ENCODE assay signal across 22 cellular contexts in genomic region chr6:12528171-12528570, GRCh38.
A peak's percentile ranks its signal among the peaks of the same experiment; 100 is the strongest.
DNase-seq lines count a peak whose midpoint lies in the region; ATAC-seq and TF ChIP-seq lines count a peak whose summit lies in the region.
"Had no signal": no experiment of that assay in that cellular context is flagged by ENCODE, and none has a peak within 500 bp of the region (broad histone marks: within the 10 kb centered on the region; RNA-seq: fewer than 3 reads in every experiment).

No MANE protein-coding gene starts in this region.

- H3K27me3 ChIP-seq in mesendoderm (ENCODE audit: insufficient read depth, low read length, poor library complexity), result no peaks in the 10 kb centered on the region
- peaks cover 0 to 4% (median 0%) of the 10 kb centered on the region in 7 donors for H3K27me3 ChIP-seq in spleen (replicated peaks in 1 of 7)
- H3K27me3 ChIP-seq: BLaER1 treated with 17β-estradiol and CSF1 and Interleukin-3, amounts not matched to agents 10 nM and 100 nM; stomach; tibial nerve had no signal

- no peak overlapping the region for H4K5ac ChIP-seq in mesendoderm (ENCODE audit: low read length)

- no peaks in the 10 kb centered on the region for H3K79me2 ChIP-seq in mesendoderm (ENCODE audit: control insufficient read depth, insufficient read depth, low read length)

- H2BK15ac ChIP-seq in mesendoderm (replicated peaks; ENCODE audit: low read depth), result no peak overlapping the region

- peak overlapping the region; percentile 46 for H3K27ac ChIP-seq in VCaP
- peak overlapping the region; percentile 12 for H3K27ac ChIP-seq in mesendoderm (ENCODE audit: low read depth, low read length)
- H3K27ac ChIP-seq in spleen, result peak overlapping the region in 7 of 8 donors; percentile 46 to 73 (median 67)
- H3K27ac ChIP-seq: BLaER1 treated with 17β-estradiol and CSF1 and Interleukin-3, amounts not matched to agents 10 nM and 100 nM; dorsolateral prefrontal cortex; lower lobe of right lung; prostate gland; stomach had no signal

- intact Hi-C loops in spleen (cut with DNase I; ENCODE audit: low total_unique reads), result no loop called here

- no peak overlapping the region for H2BK120ac ChIP-seq in mesendoderm (ENCODE audit: low read depth, low read length)

- no peak overlapping the region for H3K23ac ChIP-seq in mesendoderm (ENCODE audit: low read length)

- H3K4me1 ChIP-seq in mesendoderm (ENCODE audit: control insufficient read depth, low read depth, low read length) (no peaks in the 10 kb centered on the region), spleen (peaks cover 0 to 3% (median 0%) of the 10 kb centered on the region in 6 donors)
- H3K4me1 ChIP-seq: BLaER1 treated with 17β-estradiol and CSF1 and Interleukin-3, amounts not matched to agents 10 nM and 100 nM; lower lobe of right lung; prostate gland; tibial nerve had no signal

- TF ChIP-seq POLR2A in spleen (IDR thresholded peaks at IDR 0.05), result no peak

- peak; percentile 16 for DNase-seq in M059J (ENCODE audit: low read depth)
- no peak for DNase-seq in mesendoderm
- no peak for DNase-seq in spleen
- no peak for DNase-seq in DMS53 treated with DMSO at 0.1 percent for 48 hours (lab: John Stamatoyannopoulos, UW; ENCODE audit: unreplicated experiment)
- DNase-seq: activated CD4-positive, alpha-beta T cell treated with anti-CD3 and anti-CD28 coated beads, Interleukin-2, amount 10 ng/mL, durations not matched to agents 7 days and 5 days; activated gamma-delta T cell treated with Interleukin-2 at 50 U/mL for 16 hours; activated T-cell treated with anti-CD3 and anti-CD28 coated beads, Interleukin-2, amount 50 U/mL, for 24 hours; COR-L47; DND-41; dorsolateral prefrontal cortex; glutamatergic neuron; kidney; lower lobe of right lung; NCI-H1048; NCI-H1694; stomach had no signal

- WGBS in mesendoderm (ENCODE audit: extremely low coverage, insufficient coverage, low lambda C conversion rate), result no CpG with 5 or more reads among the region's 5 CpGs
- WGBS in spleen, 5 donors, result 24 to 41% (median 33%) methylated on average over 5 of the region's 5 CpGs

- H3K56ac ChIP-seq in mesendoderm (ENCODE audit: low read length), result no peak overlapping the region

- H4K8ac ChIP-seq in mesendoderm (ENCODE audit: low read depth, low read length), result no peak overlapping the region

- H3K36me3 ChIP-seq in mesendoderm (ENCODE audit: control insufficient read depth, insufficient read depth, low read length) (no peaks in the 10 kb centered on the region), spleen (no peaks in the 10 kb centered on the region)
- H3K36me3 ChIP-seq: BLaER1 treated with 17β-estradiol and CSF1 and Interleukin-3, amounts not matched to agents 10 nM and 100 nM; lower lobe of right lung; prostate gland; stomach; tibial nerve had no signal

- no peak for ATAC-seq in GM21529 (IDR thresholded peaks at IDR 0.05; ENCODE audit: unreplicated experiment)
- ATAC-seq in GM19035 (IDR thresholded peaks at IDR 0.05; ENCODE audit: unreplicated experiment), result no peak
- ATAC-seq: lower lobe of right lung had no signal

- peaks cover 0 to 7% (median 0%) of the 10 kb centered on the region in 8 donors for H3K9me3 ChIP-seq in spleen
- H3K9me3 ChIP-seq: lower lobe of right lung, prostate gland had no signal

- no peak overlapping the region for H3K18ac ChIP-seq in mesendoderm (ENCODE audit: low read length)

- H2BK5ac ChIP-seq in mesendoderm (ENCODE audit: low read length), result no peak overlapping the region

- no peak overlapping the region for H3K4ac ChIP-seq in mesendoderm (ENCODE audit: low read depth, low read length)

- no peak overlapping the region for H3K9ac ChIP-seq in mesendoderm (ENCODE audit: low read length)
- H3K9ac ChIP-seq: BLaER1 treated with 17β-estradiol and CSF1 and Interleukin-3, amounts not matched to agents 10 nM and 100 nM had no signal

- H2AK5ac ChIP-seq in mesendoderm (ENCODE audit: low read length), result no peak overlapping the region

- no peak overlapping the region for H3K4me2 ChIP-seq in mesendoderm (ENCODE audit: low read length)
- H3K4me2 ChIP-seq: BLaER1 treated with 17β-estradiol and CSF1 and Interleukin-3, amounts not matched to agents 10 nM and 100 nM had no signal

- no peak for TF ChIP-seq CTCF in VCaP (conservative IDR thresholded peaks at IDR 0.05)
- no peak for TF ChIP-seq CTCF in spleen (IDR thresholded peaks at IDR 0.05 in 8 of 11, conservative IDR thresholded peaks at IDR 0.05 in 3 of 11)

- H3K79me1 ChIP-seq in mesendoderm (ENCODE audit: low read length), result no peaks in the 10 kb centered on the region

- H3K4me3 ChIP-seq in mesendoderm (ENCODE audit: low read length) (no peak overlapping the region), spleen (no peak overlapping the region)
- H3K4me3 ChIP-seq: BLaER1 treated with 17β-estradiol and CSF1 and Interleukin-3, amounts not matched to agents 10 nM and 100 nM; dorsolateral prefrontal cortex; lower lobe of right lung; prostate gland; stomach; tibial nerve had no signal

Comparison
In these comparisons a context has a peak if more than half of its experiments do, and no peak if none do; other contexts are left out.
1. H3K27ac ChIP-seq: peak in every context shown above with its lines; median percentile 67 in spleen; 46 in VCaP; 12 in mesendoderm.